ENCODE assay signal across 25 cellular contexts in the genomic region with DNA sequence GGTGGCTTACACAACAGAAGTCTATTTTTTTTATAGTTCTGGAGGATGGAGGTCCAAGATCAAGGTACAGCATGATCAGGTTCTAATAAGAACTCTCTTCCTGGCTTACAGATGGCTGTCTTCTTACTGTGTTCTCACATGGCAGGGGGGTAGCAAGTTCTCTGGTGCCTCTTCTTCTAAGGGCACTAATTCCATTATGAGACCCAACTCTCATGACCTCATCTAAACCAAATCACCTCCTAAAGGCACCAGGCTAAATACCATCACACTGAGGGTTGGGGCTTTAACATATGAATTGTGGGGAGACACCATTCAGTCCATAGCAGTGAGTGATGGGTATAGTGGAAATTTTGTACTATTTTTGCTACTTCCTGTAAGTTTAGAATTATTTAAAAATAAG.
DNase-seq lines count a peak whose midpoint lies in the region; ATAC-seq, FAIRE-seq and TF ChIP-seq lines count a peak whose summit lies in the region.
"Had no signal": no experiment of that assay in that cellular context is flagged by ENCODE, and none has a peak within 500 bp of the region (broad histone marks: within the 10 kb centered on the region; RNA-seq: fewer than 3 reads in every experiment).

No MANE protein-coding gene starts in this region.

- H3K9ac ChIP-seq in mammary epithelial cell (ENCODE audit: insufficient read depth, low read length) (no peak overlapping the region), endothelial cell of umbilical vein (replicated peaks; ENCODE audit: extremely low read depth, insufficient read depth, low read length) (peak overlapping the region; percentile 30)

- intact Hi-C loops in mammary epithelial cell (cut with micrococcal nuclease), result no loop called here
- intact Hi-C loops in MCF 10A (cut with micrococcal nuclease), result no loop called here
- intact Hi-C loops in endothelial cell of umbilical vein (cut with micrococcal nuclease), result loop anchor here (1.0 to 2.0 kb wide), 7 partner anchors 15 to 199 kb away; partner anchors contain the start of gene SLC4A7
- intact Hi-C loops in vagina (cut with DNase I), result no loop called here
- intact Hi-C loops in activated CD8-positive, alpha-beta T cell treated with anti-CD3 and anti-CD28 coated beads for 36 hours (cut with micrococcal nuclease), result no loop called here

- H3K9me3 ChIP-seq in mammary epithelial cell (replicated peaks; ENCODE audit: insufficient read depth, low read length) (no peaks in the 10 kb centered on the region), endothelial cell of umbilical vein (replicated peaks; ENCODE audit: control insufficient read depth, insufficient read depth, low read length) (no peaks in the 10 kb centered on the region), osteoblast (ENCODE audit: low read depth, low read length) (no peaks in the 10 kb centered on the region), vagina (no peaks in the 10 kb centered on the region)

- H3K27ac ChIP-seq in mammary epithelial cell (ENCODE audit: insufficient read depth, low read depth, low read length), result no peak overlapping the region
- H3K27ac ChIP-seq in endothelial cell of umbilical vein (ENCODE audit: insufficient read depth, low read depth, low read length), result peak overlapping the region; percentile 85
- peak overlapping the region; percentile 49 for H3K27ac ChIP-seq in osteoblast (ENCODE audit: low read depth, low read length)
- H3K27ac ChIP-seq in vagina, result peak overlapping the region; percentile 87

- BruUV-seq in mammary epithelial cell (replicated peaks; lab: Mats Ljungman, UMichigan) (no TSS peak), MCF 10A (replicated peaks; lab: Mats Ljungman, UMichigan) (no TSS peak), endothelial cell of umbilical vein (replicated peaks; lab: Mats Ljungman, UMichigan) (TSS peak; percentile 91)

- peaks cover 9% of the 10 kb centered on the region for H3K4me1 Mint-ChIP-seq in MCF 10A (ENCODE audit: insufficient read depth, unreplicated experiment)
- H3K4me1 Mint-ChIP-seq in activated CD8-positive, alpha-beta T cell treated with anti-CD3 and anti-CD28 coated beads for 36 hours (ENCODE audit: low read depth), result no peaks in the 10 kb centered on the region

- H3K27ac Mint-ChIP-seq in MCF 10A (ENCODE audit: low read depth, unreplicated experiment), result no peak overlapping the region
- H3K27ac Mint-ChIP-seq in activated CD8-positive, alpha-beta T cell treated with anti-CD3 and anti-CD28 coated beads for 36 hours, result no peak overlapping the region
- H3K27ac Mint-ChIP-seq: CD8-positive, alpha-beta T cell had no signal

- H2AFZ ChIP-seq in mammary epithelial cell (ENCODE audit: low read depth, low read length), result peak overlapping the region; percentile 42
- H2AFZ ChIP-seq in endothelial cell of umbilical vein (ENCODE audit: low read depth, low read length), result no peak overlapping the region
- H2AFZ ChIP-seq in osteoblast (ENCODE audit: low read length), result peak overlapping the region; percentile 54

- no peaks in the 10 kb centered on the region for H3K9me3 Mint-ChIP-seq in MCF 10A (ENCODE audit: unreplicated experiment)
- no peaks in the 10 kb centered on the region for H3K9me3 Mint-ChIP-seq in activated CD8-positive, alpha-beta T cell treated with anti-CD3 and anti-CD28 coated beads for 36 hours
- H3K9me3 Mint-ChIP-seq: CD8-positive, alpha-beta T cell had no signal

- H3K4me1 ChIP-seq in mammary epithelial cell (ENCODE audit: insufficient read depth, low read length), result peaks cover 10% of the 10 kb centered on the region
- peaks cover 18% of the 10 kb centered on the region for H3K4me1 ChIP-seq in endothelial cell of umbilical vein (ENCODE audit: control insufficient read depth, extremely low read depth, insufficient read depth, low read length)
- H3K4me1 ChIP-seq in osteoblast (ENCODE audit: insufficient read depth, low read length), result peaks cover 29% of the 10 kb centered on the region
- H3K4me1 ChIP-seq in vagina, result peaks cover 30% of the 10 kb centered on the region

- H3K4me2 ChIP-seq in mammary epithelial cell (ENCODE audit: insufficient read depth, low read depth, low read length), result no peak overlapping the region
- peak overlapping the region; percentile 6 for H3K4me2 ChIP-seq in endothelial cell of umbilical vein (ENCODE audit: insufficient read depth, low read length)
- H3K4me2 ChIP-seq in osteoblast (ENCODE audit: insufficient read depth, low read length), result peak overlapping the region; percentile 56

- no peaks in the 10 kb centered on the region for H3K27me3 ChIP-seq in mammary epithelial cell (ENCODE audit: insufficient read depth, low read length)
- no peaks in the 10 kb centered on the region for H3K27me3 ChIP-seq in endothelial cell of umbilical vein (ENCODE audit: control insufficient read depth in 2 of 2, insufficient read depth in 2 of 2, low read length in 2 of 2)
- H3K27me3 ChIP-seq in osteoblast (ENCODE audit: insufficient read depth, low read length), result no peaks in the 10 kb centered on the region
- H3K27me3 ChIP-seq in vagina, result no peaks in the 10 kb centered on the region

- H3K36me3 Mint-ChIP-seq in MCF 10A (ENCODE audit: insufficient read depth, unreplicated experiment), result peaks cover 4% of the 10 kb centered on the region
- no peaks in the 10 kb centered on the region for H3K36me3 Mint-ChIP-seq in activated CD8-positive, alpha-beta T cell treated with anti-CD3 and anti-CD28 coated beads for 36 hours (ENCODE audit: low read depth)
- H3K36me3 Mint-ChIP-seq: CD8-positive, alpha-beta T cell had no signal

- H3K79me2 ChIP-seq in mammary epithelial cell (ENCODE audit: insufficient read depth, low read length) (no peaks in the 10 kb centered on the region), endothelial cell of umbilical vein (ENCODE audit: control insufficient read depth, insufficient read depth, low read length) (no peaks in the 10 kb centered on the region), osteoblast (ENCODE audit: insufficient read depth, low read length) (no peaks in the 10 kb centered on the region)

- TF ChIP-seq POLR2A in endothelial cell of umbilical vein (IDR thresholded peaks at IDR 0.05; ENCODE audit: low read depth, low read length) (no peak), vagina (IDR thresholded peaks at IDR 0.05) (no peak)

- dilution Hi-C loops in mammary epithelial cell (cut with HindIII; ENCODE audit: low sequenced_read_pairs), result loop anchor here (10.0 kb wide), 1 partner anchor 55 kb away; no protein-coding TSS in a partner anchor
- dilution Hi-C loops in endothelial cell of umbilical vein (cut with MboI; ENCODE audit: extremely low pct_ligation_motif_present, low sequenced_read_pairs), result no loop called here

- CTCF ChIA-PET in mammary epithelial cell (lab: Charles Lee; ENCODE audit: low non-redundant PET), result no interaction called here
- CTCF ChIA-PET in MCF 10A (lab: Yijun Ruan, JAX), result no interaction called here
- CTCF ChIA-PET in endothelial cell of umbilical vein (lab: Charles Lee), result interaction anchor here (0.7 to 2.5 kb wide), 3 partner anchors 32 to 125 kb away, joined by 3 to 13 read pairs (median 10); no protein-coding TSS in a partner anchor
- CTCF ChIA-PET in activated CD8-positive, alpha-beta T cell treated with anti-CD3 and anti-CD28 coated beads for 36 hours (lab: Charles Lee), result no interaction called here

- no peak for ATAC-seq in activated CD8-positive, alpha-beta T cell treated with anti-CD3 and anti-CD28 coated beads for 36 hours
- ATAC-seq: CD8-positive, alpha-beta T cell had no signal

- no peak for FAIRE-seq in endothelial cell of umbilical vein (lab: Jason Lieb, UNC)
- FAIRE-seq: G401.6, GM19239, H54, HepG2 had no signal

- POLR2A ChIA-PET in MCF 10A (lab: Yijun Ruan, JAX) (interaction anchor here (1.7 kb wide), 1 partner anchor 77 kb away, joined by 4 read pairs; no protein-coding TSS in a partner anchor), endothelial cell of umbilical vein (lab: Charles Lee) (interaction anchor here (1.4 kb wide), 1 partner anchor 75 kb away, joined by 4 read pairs; the partner anchor contains the start of gene SLC4A7)
- POLR2A ChIA-PET in activated CD8-positive, alpha-beta T cell treated with anti-CD3 and anti-CD28 coated beads for 36 hours (lab: Charles Lee), result no interaction called here

- H4K20me1 ChIP-seq in mammary epithelial cell (ENCODE audit: insufficient read depth, low read length) (no peaks in the 10 kb centered on the region), endothelial cell of umbilical vein (replicated peaks; ENCODE audit: control insufficient read depth, extremely low read depth, insufficient read depth, low read length) (no peaks in the 10 kb centered on the region), osteoblast (ENCODE audit: insufficient read depth, low read length) (no peaks in the 10 kb centered on the region)

- H3K4me3 ChIP-seq in mammary epithelial cell (replicated peaks in 1 of 3; ENCODE audit: insufficient read depth in 1 of 3, low read depth in 2 of 3, low read length in 3 of 3) (no peak overlapping the region), endothelial cell of umbilical vein (replicated peaks in 1 of 3; ENCODE audit: insufficient read depth in 1 of 3, low read depth in 1 of 3, low read length in 3 of 3) (no peak overlapping the region), osteoblast (ENCODE audit: insufficient read depth, low read length) (no peak overlapping the region), vagina (no peak overlapping the region)

- in situ Hi-C loops in mammary epithelial cell (cut with MboI; ENCODE audit: low sequenced_read_pairs in 2 of 2), result no loop called here

- no peaks in the 10 kb centered on the region for H3K36me3 ChIP-seq in mammary epithelial cell (ENCODE audit: insufficient read depth, low read length)
- H3K36me3 ChIP-seq in endothelial cell of umbilical vein (ENCODE audit: control insufficient read depth in 2 of 2, extremely low read depth in 1 of 2, insufficient read depth in 2 of 2, low read length in 2 of 2), result no peaks in the 10 kb centered on the region
- H3K36me3 ChIP-seq in osteoblast (ENCODE audit: insufficient read depth, low read length), result no peaks in the 10 kb centered on the region
- H3K36me3 ChIP-seq in vagina, result no peaks in the 10 kb centered on the region

- DNase-seq in mammary epithelial cell (no peak), MCF 10A (ENCODE audit: unreplicated experiment) (no peak), endothelial cell of umbilical vein (ENCODE audit: low read depth, low spot score) (no peak), osteoblast (ENCODE audit: insufficient read length, low spot score, missing footprints) (no peak), vagina (ENCODE audit: extremely low spot score in 2 of 2) (no peak), SKM-1 treated with dmso at 0.1 percent for 144 hours (lab: John Stamatoyannopoulos, UW; ENCODE audit: unreplicated experiment) (no peak), HUDEP-2 (lab: John Stamatoyannopoulos, UW; ENCODE audit: unreplicated experiment in 76 of 76) (no peak)
- DNase-seq in activated CD8-positive, alpha-beta T cell treated with anti-CD3 and anti-CD28 coated beads for 36 hours, result no peak
- DNase-seq: 8988T; AML-193; C1 segment of cervical spinal cord; Calu3; CD8-positive, alpha-beta T cell; KBM-7; NCI-H1092 treated with DMSO at 0.1 percent for 48 hours; NCI-H146; NCI-H2029; NCI-H2227 treated with DMSO at 0.1 percent for 48 hours; NCI-H510A treated with DMSO at 0.1 percent for 48 hours; NCI-H748 treated with DMSO at 0.1 percent for 48 hours; SIG-M5 had no signal

- TF ChIP-seq CTCF in mammary epithelial cell (conservative IDR thresholded peaks at IDR 0.05 in 1 of 2, IDR thresholded peaks at IDR 0.05 in 1 of 2; ENCODE audit: extremely low read depth in 1 of 2, insufficient read depth in 1 of 2, low read depth in 1 of 2, low read length in 2 of 2) (no peak), MCF 10A (IDR thresholded peaks at IDR 0.05; ENCODE audit: unreplicated experiment) (no peak), endothelial cell of umbilical vein (IDR thresholded peaks at IDR 0.05; ENCODE audit: extremely low read depth in 1 of 2, insufficient read depth in 1 of 2, low read depth in 1 of 2, low read length in 2 of 2) (no peak), osteoblast (IDR thresholded peaks at IDR 0.05; ENCODE audit: extremely low read depth, low read depth, low read length) (no peak), vagina (IDR thresholded peaks at IDR 0.05) (no peak)
- TF ChIP-seq CTCF in activated CD8-positive, alpha-beta T cell treated with anti-CD3 and anti-CD28 coated beads for 36 hours (IDR thresholded peaks at IDR 0.05), result no peak

- no peaks in the 10 kb centered on the region for H3K27me3 Mint-ChIP-seq in MCF 10A (ENCODE audit: insufficient read depth, unreplicated experiment)
- H3K27me3 Mint-ChIP-seq in activated CD8-positive, alpha-beta T cell treated with anti-CD3 and anti-CD28 coated beads for 36 hours, result no peaks in the 10 kb centered on the region

- H3K4me3 Mint-ChIP-seq in MCF 10A (ENCODE audit: unreplicated experiment), result no peak overlapping the region
- H3K4me3 Mint-ChIP-seq in activated CD8-positive, alpha-beta T cell treated with anti-CD3 and anti-CD28 coated beads for 36 hours, result no peak overlapping the region
- H3K4me3 Mint-ChIP-seq: CD8-positive, alpha-beta T cell had no signal

- H3K9me1 ChIP-seq in endothelial cell of umbilical vein (replicated peaks; ENCODE audit: control insufficient read depth, extremely low read depth, insufficient read depth, low read length), result no peaks in the 10 kb centered on the region
